ENCODE assay signal across 24 cellular contexts in the genomic region with DNA sequence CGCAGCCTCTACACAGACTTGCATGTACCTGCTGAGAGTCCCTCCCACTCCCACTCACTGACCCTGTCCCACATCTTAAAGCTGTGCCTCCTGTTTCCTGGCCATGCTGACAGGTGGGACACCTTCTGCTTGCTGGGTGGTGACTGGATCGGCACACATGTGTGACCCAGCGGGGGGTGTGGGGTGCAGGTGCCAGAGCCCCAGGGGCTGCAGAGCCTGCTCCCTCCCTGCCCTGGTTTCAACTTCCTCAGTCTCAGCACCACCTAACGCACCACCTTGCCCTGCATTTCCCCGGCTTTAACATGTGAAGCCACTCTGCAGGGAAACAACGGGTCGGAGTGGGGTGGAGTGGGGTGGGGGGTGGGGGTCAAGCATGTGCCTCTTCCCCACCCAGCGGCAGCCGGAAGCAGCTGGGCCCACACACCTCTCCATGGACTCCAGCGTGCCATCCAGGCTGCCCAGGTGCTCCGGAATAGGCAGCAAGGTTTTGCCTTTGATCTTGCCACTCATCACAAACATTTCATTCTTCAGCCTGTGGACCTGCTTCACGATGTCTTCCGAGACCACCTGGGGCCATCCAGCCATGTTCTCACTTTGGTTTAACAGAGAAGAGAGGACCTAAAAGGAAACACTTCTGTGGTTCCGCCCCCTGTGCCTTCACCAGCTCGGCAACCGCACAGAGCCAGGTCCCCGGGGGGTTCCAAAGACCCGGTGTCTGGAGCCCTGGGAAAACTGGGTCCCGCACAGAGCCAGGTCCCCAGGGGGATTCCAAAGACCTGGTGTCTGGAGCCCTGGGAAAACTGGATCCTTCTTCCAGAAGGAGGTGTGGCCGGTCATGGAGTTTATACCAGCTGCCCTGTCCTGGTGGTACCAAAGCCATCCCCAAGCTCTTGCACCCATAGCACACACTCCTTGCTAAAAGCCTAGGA. TPM values are rescaled to one million over a fixed set of nuclear protein-coding genes. Genes with fewer than 3 reads are reported as not detected.
DNase-seq lines count a peak whose midpoint lies in the region.
"Had no signal": no experiment of that assay in that cellular context is flagged by ENCODE, and none has a peak within 500 bp of the region (broad histone marks: within the 10 kb centered on the region; RNA-seq: fewer than 3 reads in every experiment).

No MANE protein-coding gene starts in this region.

- H3K36me3 ChIP-seq in neuronal stem cell (replicated peaks in 1 of 2; ENCODE audit: control insufficient read depth in 2 of 2, insufficient read depth in 2 of 2, low read length in 2 of 2) = no peaks in the 10 kb centered on the region
- H3K36me3 ChIP-seq: BLaER1, right atrium auricular region, upper lobe of right lung had no signal

- H3K9me3 ChIP-seq in neuronal stem cell (replicated peaks in 1 of 2; ENCODE audit: control insufficient read depth in 2 of 2, insufficient read depth in 1 of 2, low read depth in 1 of 2, low read length in 2 of 2) = no peaks in the 10 kb centered on the region
- H3K9me3 ChIP-seq: BLaER1, right atrium auricular region, upper lobe of right lung had no signal

- peak overlapping the region; percentile 62 for H3K23ac ChIP-seq in neuronal stem cell (ENCODE audit: low read depth, low read length, poor library complexity)

- peak overlapping the region; percentile 49 for H3K18ac ChIP-seq in neuronal stem cell (ENCODE audit: low read length)

- H2BK12ac ChIP-seq in neuronal stem cell (ENCODE audit: low read length) = no peak overlapping the region

- no peak overlapping the region for H3K14ac ChIP-seq in neuronal stem cell (ENCODE audit: low read length)

- H4K8ac ChIP-seq in neuronal stem cell (ENCODE audit: low read depth, low read length) = no peak overlapping the region

- no peak overlapping the region for H2AFZ ChIP-seq in neuronal stem cell (ENCODE audit: low read length)
- H2AFZ ChIP-seq: hepatocyte had no signal

- H3K4me2 ChIP-seq in neuronal stem cell (ENCODE audit: insufficient read depth, low read length, poor library complexity, severe bottlenecking) = no peak overlapping the region
- H3K4me2 ChIP-seq: BLaER1, hepatocyte had no signal

- H3K27me3 ChIP-seq in neuronal stem cell (ENCODE audit: control insufficient read depth in 3 of 3, insufficient read depth in 3 of 3, low read depth in 1 of 3, low read length in 3 of 3) = peaks cover 0 to 20% (median 0%) of the 10 kb centered on the region in 3 experiments
- H3K27me3 ChIP-seq: BLaER1, hepatocyte, right atrium auricular region, upper lobe of right lung had no signal

- DNase-seq in NCI-H510A (lab: John Stamatoyannopoulos, UW) = peak; percentile 32
- DNase-seq in NCI-H510A treated with DMSO at 0.1 percent for 48 hours (lab: John Stamatoyannopoulos, UW) = no peak
- DNase-seq in NCI-H2171 treated with DMSO at 0.1 percent for 48 hours (lab: John Stamatoyannopoulos, UW) = peak; percentile 51
- peak; percentile 4 for DNase-seq in cerebellar cortex (ENCODE audit: low spot score)
- DNase-seq in neuronal stem cell (ENCODE audit: low spot score) = peak; percentile 33
- no peak for DNase-seq in D341Med (ENCODE audit: low spot score)
- DNase-seq in activated CD4-positive, alpha-beta T cell treated with anti-CD3 and anti-CD28 coated beads for 4 hours = no peak
- DNase-seq in NCI-H1092 (lab: John Stamatoyannopoulos, UW) = no peak
- DNase-seq: activated CD8-positive, alpha-beta memory T cell treated with anti-CD3 and anti-CD28 coated beads for 24 hours; activated naive CD4-positive, alpha-beta T cell treated with anti-CD3 and anti-CD28 coated beads for 36 hours; activated T-cell treated with anti-CD3 and anti-CD28 coated beads, Interleukin-2, amount 50 U/mL, for 4 hours; amygdala; Calu3; caudate nucleus; foreskin fibroblast; kidney; NCI-H1694 treated with DMSO at 0.1 percent for 48 hours; OCI-M1; SHP77; upper lobe of right lung had no signal

- no peak overlapping the region for H3K4me3 ChIP-seq in neuronal stem cell (ENCODE audit: low read length in 2 of 2)
- H3K4me3 ChIP-seq: BLaER1, hepatocyte, lung, right atrium auricular region, upper lobe of right lung had no signal

- no peaks in the 10 kb centered on the region for H3K4me1 ChIP-seq in neuronal stem cell (ENCODE audit: control insufficient read depth in 2 of 2, insufficient read depth in 1 of 2, low read depth in 1 of 2, low read length in 2 of 2)
- H3K4me1 ChIP-seq: right atrium auricular region, upper lobe of right lung had no signal

- H2BK15ac ChIP-seq in neuronal stem cell (ENCODE audit: low read length) = peak overlapping the region; percentile 28

- H4K91ac ChIP-seq in neuronal stem cell (ENCODE audit: low read depth, low read length, poor library complexity) = no peak overlapping the region

- H3K27ac ChIP-seq in neuronal stem cell (replicated peaks; ENCODE audit: low read length) = no peak overlapping the region
- H3K27ac ChIP-seq: BLaER1, hepatocyte, right atrium auricular region, upper lobe of right lung had no signal

- peak overlapping the region; percentile 59 for H2BK5ac ChIP-seq in neuronal stem cell (ENCODE audit: low read length)

- no peaks in the 10 kb centered on the region for H3K79me1 ChIP-seq in neuronal stem cell (ENCODE audit: low read depth, low read length)

- H3K4ac ChIP-seq in neuronal stem cell (ENCODE audit: low read length) = no peak overlapping the region

- H2AK5ac ChIP-seq in neuronal stem cell (ENCODE audit: low read depth, low read length) = peak overlapping the region; percentile 66

- no peak overlapping the region for H3K9ac ChIP-seq in neuronal stem cell (ENCODE audit: low read depth, low read length, poor library complexity)
- H3K9ac ChIP-seq: BLaER1 had no signal

- WGBS in neuronal stem cell (ENCODE audit: extremely low coverage in 2 of 2, insufficient read length in 2 of 2, insufficient replicate concordance in 1 of 2), 2 donors = no CpG with 5 or more reads among the region's 20 CpGs

- H2BK120ac ChIP-seq in neuronal stem cell (ENCODE audit: low read depth, low read length) = no peak overlapping the region

RNA-seq across cellular contexts. Expression of a gene that starts 4.7 kb away (rescaled TPM):
- 0.03 TPM for polyA plus RNA-seq in neuronal stem cell (2013, experiment 1 of 2)
- 0.04 TPM for polyA plus RNA-seq in neuronal stem cell (2013, experiment 2 of 2)

Comparison
In these comparisons a context has a peak if more than half of its experiments do, and no peak if none do; other contexts are left out.
1. DNase-seq: peak in NCI-H510A (single experiment), NCI-H2171 treated with DMSO at 0.1 percent for 48 hours (single experiment), cerebellar cortex (single experiment) and neuronal stem cell (single experiment); none in NCI-H510A treated with DMSO at 0.1 percent for 48 hours (single experiment), D341Med (single experiment), activated CD4-positive, alpha-beta T cell treated with anti-CD3 and anti-CD28 coated beads for 4 hours (0 of 2) and NCI-H1092 (single experiment).